7 cellular contexts compared by ENCODE assay signal in genomic region chr15:66595332-66595731, GRCh38. TPM values are rescaled to one million over a fixed set of nuclear protein-coding genes. Genes with fewer than 3 reads are reported as not detected.
"Had no signal": no experiment of that assay in that cellular context is flagged by ENCODE, and none has a peak within 500 bp of the region (broad histone marks: within the 10 kb centered on the region; RNA-seq: fewer than 3 reads in every experiment).

No MANE protein-coding gene starts in this region.

- H3K9me3 ChIP-seq: HAP-1 had no signal

- H3K27ac ChIP-seq: GM23248, HL-60 had no signal

- H3K4me3 Mint-ChIP-seq: IgD-negative memory B cell had no signal

- H3K36me3 ChIP-seq: HAP-1 had no signal

- H3K36me3 Mint-ChIP-seq: IgD-negative memory B cell had no signal

- H3K9me3 Mint-ChIP-seq: IgD-negative memory B cell had no signal

- H3K4me1 Mint-ChIP-seq: IgD-negative memory B cell had no signal

- H3K4me1 ChIP-seq: HAP-1 had no signal

- FAIRE-seq: HepG2 had no signal

- H2AFZ ChIP-seq: GM23248 had no signal

- DNase-seq: GOT3, H7 had no signal

- ATAC-seq: HepG2 had no signal

- H3K27ac Mint-ChIP-seq: IgD-negative memory B cell had no signal

- H3K9ac ChIP-seq: GM23248 had no signal

- H3K4me3 ChIP-seq: GM23248, HAP-1 had no signal

RNA-seq across cellular contexts. Expression of gene LCTL, which starts 29.5 kb away (rescaled TPM):
- total RNA-seq: GM23248 had no signal
- polyA plus RNA-seq: IgD-negative memory B cell had no signal
